Comparison of ENCODE assay signal across 1 cellular context in the genomic region with DNA sequence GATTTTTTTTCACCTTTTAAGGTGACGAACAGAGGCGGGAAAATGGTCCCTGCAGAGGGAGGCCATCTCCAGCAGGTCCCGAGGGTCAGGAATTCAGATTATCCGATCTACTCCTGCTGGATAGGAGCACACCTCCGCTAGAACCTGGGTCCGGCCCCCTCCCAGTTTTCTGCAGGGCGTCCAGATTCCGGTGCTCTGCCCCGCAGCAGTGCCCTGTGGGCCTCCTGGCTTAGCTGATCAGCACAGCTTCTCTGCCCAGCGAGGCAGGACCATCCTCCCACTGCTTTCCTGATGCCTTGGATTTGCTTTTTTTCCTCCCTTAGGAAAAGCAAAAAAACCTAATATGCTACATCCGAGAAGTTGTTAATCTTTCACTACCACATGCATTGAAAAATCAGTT.
TF ChIP-seq lines count a peak whose summit lies in the region.

No MANE protein-coding gene starts in this region.

TF ChIP-seq in HepG2, 621 proteins besides CTCF, POLR2A, EP300 and RAD21 (continued from another document):
- TF ChIP-seq ELF3 (CRISPR knock-in tag; IDR thresholded peaks at IDR 0.05), result no peak
- no peak for TF ChIP-seq ZNF20 (CRISPR knock-in tag; IDR thresholded peaks at IDR 0.05)
- TF ChIP-seq ZNF235 (CRISPR knock-in tag; IDR thresholded peaks at IDR 0.05; ENCODE audit: borderline replicate concordance), result no peak
- no peak for TF ChIP-seq SRSF4 (IDR thresholded peaks at IDR 0.05; ENCODE audit: low read depth, low read length, poor library complexity, severe bottlenecking)
- TF ChIP-seq RNF2 (conservative IDR thresholded peaks at IDR 0.05; ENCODE audit: low read depth), result no peak
- TF ChIP-seq HNF1A (IDR thresholded peaks at IDR 0.05; ENCODE audit: low read depth), result no peak
- TF ChIP-seq HNF1A (CRISPR knock-in tag; IDR thresholded peaks at IDR 0.05; ENCODE audit: borderline replicate concordance), result no peak
- no peak for TF ChIP-seq ZNF629 (CRISPR knock-in tag; conservative IDR thresholded peaks at IDR 0.05)
